In the genomic region with DNA sequence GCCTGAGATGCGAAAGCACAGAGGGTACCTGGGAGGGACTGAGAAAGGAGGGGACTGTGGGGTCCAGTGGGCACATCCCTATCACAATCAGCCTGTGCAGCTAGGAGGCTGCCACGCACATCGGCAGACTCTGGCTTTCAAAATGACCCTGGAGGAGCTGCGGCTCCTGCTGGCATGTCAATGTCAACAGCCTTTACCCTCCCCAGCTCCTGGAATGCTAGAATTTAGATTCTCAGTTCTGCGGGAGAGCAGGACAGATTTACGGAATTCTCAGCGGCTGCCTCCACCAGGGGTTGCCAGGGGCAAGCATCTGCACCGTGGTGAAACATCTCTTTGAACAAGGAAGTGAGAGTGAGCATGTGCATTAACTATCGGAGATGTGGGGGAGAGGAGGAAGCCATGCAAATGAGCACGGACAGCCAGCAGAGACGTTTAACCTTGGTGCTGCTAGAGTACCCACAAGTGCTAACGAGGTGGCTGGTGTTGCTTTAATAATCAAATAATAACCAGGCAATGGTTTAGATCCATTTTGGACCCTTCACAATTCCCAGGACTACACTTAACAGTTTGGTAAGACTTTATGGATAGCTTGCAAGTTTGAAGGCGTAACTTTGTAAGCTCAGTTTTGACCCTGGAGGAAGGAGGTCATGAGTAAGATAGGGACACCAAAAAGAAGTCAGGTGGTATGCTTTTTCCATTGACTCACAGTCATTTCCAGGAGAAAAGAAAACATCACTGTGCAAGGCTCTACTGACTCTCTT, we compare ENCODE assay signal across 8 cellular contexts. TPM values are rescaled to one million over a fixed set of nuclear protein-coding genes. Genes with fewer than 3 reads are reported as not detected.
DNase-seq lines count a peak whose midpoint lies in the region; ATAC-seq and TF ChIP-seq lines count a peak whose summit lies in the region.

No MANE protein-coding gene starts in this region.

- peaks cover 41% of the 10 kb centered on the region for H3K4me1 Mint-ChIP-seq in GM23338

- H3K27ac Mint-ChIP-seq in GM23338, result no peak overlapping the region

- no peaks in the 10 kb centered on the region for H3F3A ChIP-seq in GM23338 (replicated peaks; ENCODE audit: low read depth)

- no peak overlapping the region for H3K4me3 Mint-ChIP-seq in GM23338

- H3K27ac ChIP-seq in GM23338 (ENCODE audit: low read depth) (no peak overlapping the region), RWPE1 (no peak overlapping the region)

- no peak overlapping the region for H2AFZ ChIP-seq in GM23338

- no peak overlapping the region for H3K4me2 ChIP-seq in GM23338

- peaks cover 6% of the 10 kb centered on the region; the same call in 1 of the 2 replicates for H3K9me2 ChIP-seq in GM23338 (ENCODE audit: insufficient read depth)

- peak overlapping the region; percentile 18 for H3K4me3 ChIP-seq in GM12875 (ENCODE audit: low read depth, low read length)
- no peak overlapping the region for H3K4me3 ChIP-seq in GM23338

- POLR2A ChIA-PET in RWPE1 (lab: Yijun Ruan, JAX; ENCODE audit: low non-redundant PET), result no interaction called here

- H3K79me2 ChIP-seq in GM23338 (replicated peaks; ENCODE audit: insufficient read depth), result peaks cover 84% of the 10 kb centered on the region

- H3K9me3 Mint-ChIP-seq in GM23338, result peaks cover 4% of the 10 kb centered on the region; the same call in 2 of the 3 replicates

- H3K36me3 ChIP-seq in GM23338 (ENCODE audit: insufficient read depth), result peaks cover 6% of the 10 kb centered on the region; the same call in 1 of the 2 replicates

- H3K27me3 ChIP-seq in GM23338 (ENCODE audit: insufficient read depth), result no peaks in the 10 kb centered on the region

- peak; percentile 78 for DNase-seq in GM23338 (ENCODE audit: low spot score)
- peak; percentile 64 for DNase-seq in NCI-H510A treated with DMSO at 0.1 percent for 48 hours (lab: John Stamatoyannopoulos, UW)
- DNase-seq in activated T-helper 1 cell treated with Interleukin-2 at 50 U/mL for 16 hours (ENCODE audit: low read depth), result peak; percentile 7
- peak; percentile 63 for DNase-seq in hepatic stellate cell (ENCODE audit: low spot score)
- DNase-seq in stimulated activated CD4-positive, alpha-beta T cell treated with anti-CD3 and anti-CD28 coated beads, Interleukin-15, amount 100 ng/mL, for 1 hour (ENCODE audit: low read depth in 1 of 2, low spot score in 1 of 2), result peak; percentile 7 to 9
- DNase-seq in mesenteric fat pad (ENCODE audit: low spot score), result no peak
- no peak for DNase-seq in RWPE1 (ENCODE audit: low spot score)

- H4K20me1 ChIP-seq in GM23338 (replicated peaks; ENCODE audit: insufficient read depth), result no peaks in the 10 kb centered on the region

- peaks cover 8% of the 10 kb centered on the region; the same call in 1 of the 3 replicates for H3K36me3 Mint-ChIP-seq in GM23338 (ENCODE audit: low read depth)

- ATAC-seq in GM23338, result peak; percentile 78

- TF ChIP-seq CTCF in GM12875 (IDR thresholded peaks at IDR 0.05; ENCODE audit: borderline replicate concordance, insufficient read depth, low read depth, low read length) (peak; percentile 19; the same call in 1 of the 2 replicates), GM23338 (conservative IDR thresholded peaks at IDR 0.05; ENCODE audit: low read depth in 2 of 2) (no peak), RWPE1 (conservative IDR thresholded peaks at IDR 0.05; ENCODE audit: low read depth) (no peak)

- peaks cover 19% of the 10 kb centered on the region for H3K4me1 ChIP-seq in GM23338 (ENCODE audit: insufficient read depth)

- H3K27me3 Mint-ChIP-seq in GM23338 (ENCODE audit: insufficient read depth, low read depth, poor library complexity), result peaks cover 6% of the 10 kb centered on the region

- CTCF ChIA-PET in RWPE1 (lab: Yijun Ruan, JAX), result no interaction called here

TF ChIP-seq in GM23338, 12 proteins besides CTCF, POLR2A, EP300 and RAD21 (continues in another document):
- TF ChIP-seq NANOG (IDR thresholded peaks at IDR 0.05; ENCODE audit: borderline replicate concordance) (no peak), POLR2AphosphoS5 (IDR thresholded peaks at IDR 0.05; ENCODE audit: low read depth) (no peak), ZNF114 (CRISPR knock-in tag; IDR thresholded peaks at IDR 0.05) (no peak)
- TF ChIP-seq, protein P1, sequence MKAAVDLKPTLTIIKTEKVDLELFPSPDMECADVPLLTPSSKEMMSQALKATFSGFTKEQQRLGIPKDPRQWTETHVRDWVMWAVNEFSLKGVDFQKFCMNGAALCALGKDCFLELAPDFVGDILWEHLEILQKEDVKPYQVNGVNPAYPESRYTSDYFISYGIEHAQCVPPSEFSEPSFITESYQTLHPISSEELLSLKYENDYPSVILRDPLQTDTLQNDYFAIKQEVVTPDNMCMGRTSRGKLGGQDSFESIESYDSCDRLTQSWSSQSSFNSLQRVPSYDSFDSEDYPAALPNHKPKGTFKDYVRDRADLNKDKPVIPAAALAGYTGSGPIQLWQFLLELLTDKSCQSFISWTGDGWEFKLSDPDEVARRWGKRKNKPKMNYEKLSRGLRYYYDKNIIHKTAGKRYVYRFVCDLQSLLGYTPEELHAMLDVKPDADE (IDR thresholded peaks at IDR 0.05), result no peak
- TF ChIP-seq, protein P2, sequence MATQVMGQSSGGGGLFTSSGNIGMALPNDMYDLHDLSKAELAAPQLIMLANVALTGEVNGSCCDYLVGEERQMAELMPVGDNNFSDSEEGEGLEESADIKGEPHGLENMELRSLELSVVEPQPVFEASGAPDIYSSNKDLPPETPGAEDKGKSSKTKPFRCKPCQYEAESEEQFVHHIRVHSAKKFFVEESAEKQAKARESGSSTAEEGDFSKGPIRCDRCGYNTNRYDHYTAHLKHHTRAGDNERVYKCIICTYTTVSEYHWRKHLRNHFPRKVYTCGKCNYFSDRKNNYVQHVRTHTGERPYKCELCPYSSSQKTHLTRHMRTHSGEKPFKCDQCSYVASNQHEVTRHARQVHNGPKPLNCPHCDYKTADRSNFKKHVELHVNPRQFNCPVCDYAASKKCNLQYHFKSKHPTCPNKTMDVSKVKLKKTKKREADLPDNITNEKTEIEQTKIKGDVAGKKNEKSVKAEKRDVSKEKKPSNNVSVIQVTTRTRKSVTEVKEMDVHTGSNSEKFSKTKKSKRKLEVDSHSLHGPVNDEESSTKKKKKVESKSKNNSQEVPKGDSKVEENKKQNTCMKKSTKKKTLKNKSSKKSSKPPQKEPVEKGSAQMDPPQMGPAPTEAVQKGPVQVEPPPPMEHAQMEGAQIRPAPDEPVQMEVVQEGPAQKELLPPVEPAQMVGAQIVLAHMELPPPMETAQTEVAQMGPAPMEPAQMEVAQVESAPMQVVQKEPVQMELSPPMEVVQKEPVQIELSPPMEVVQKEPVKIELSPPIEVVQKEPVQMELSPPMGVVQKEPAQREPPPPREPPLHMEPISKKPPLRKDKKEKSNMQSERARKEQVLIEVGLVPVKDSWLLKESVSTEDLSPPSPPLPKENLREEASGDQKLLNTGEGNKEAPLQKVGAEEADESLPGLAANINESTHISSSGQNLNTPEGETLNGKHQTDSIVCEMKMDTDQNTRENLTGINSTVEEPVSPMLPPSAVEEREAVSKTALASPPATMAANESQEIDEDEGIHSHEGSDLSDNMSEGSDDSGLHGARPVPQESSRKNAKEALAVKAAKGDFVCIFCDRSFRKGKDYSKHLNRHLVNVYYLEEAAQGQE (IDR thresholded peaks at IDR 0.05; ENCODE audit: unreplicated experiment), result no peak

RNA-seq across cellular contexts. Expression of a gene that starts 54.1 kb away (rescaled TPM):
- 21.5 and 24.7 TPM in 2 replicates for total RNA-seq in GM23338 (2014; rRNA removed; shearing (Covaris generic))
- 3.3 and 3.5 TPM in 2 replicates for polyA plus RNA-seq in GM23338 (2016; fragmentation: Nextera tagmentation; extraction: Ambion mirVana)
- 59.1 TPM for total RNA-seq in mesenteric fat pad

Comparison
In these comparisons a context has a peak if more than half of its experiments do, and no peak if none do; other contexts are left out.
1. DNase-seq: peak in GM23338 (single experiment), NCI-H510A treated with DMSO at 0.1 percent for 48 hours (single experiment), activated T-helper 1 cell treated with Interleukin-2 at 50 U/mL for 16 hours (single experiment), hepatic stellate cell (single experiment) and stimulated activated CD4-positive, alpha-beta T cell treated with anti-CD3 and anti-CD28 coated beads, Interleukin-15, amount 100 ng/mL, for 1 hour (2 of 2); none in mesenteric fat pad (single experiment) and RWPE1 (single experiment).